In genomic region chr6:100464162-100464851, GRCh38 we compare ENCODE assay signal across 11 cellular contexts. TPM values are rescaled to one million over a fixed set of nuclear protein-coding genes. Genes with fewer than 3 reads are reported as not detected.
DNase-seq lines count a peak whose midpoint lies in the region; ATAC-seq and TF ChIP-seq lines count a peak whose summit lies in the region.
"Had no signal": no experiment of that assay in that cellular context is flagged by ENCODE, and none has a peak within 500 bp of the region (broad histone marks: within the 10 kb centered on the region; RNA-seq: fewer than 3 reads in every experiment).

No MANE protein-coding gene starts in this region.

- ATAC-seq in GM18502 (IDR thresholded peaks at IDR 0.05; ENCODE audit: poor library complexity, unreplicated experiment): no peak

- CTCF ChIA-PET in activated naive CD4-positive, alpha-beta T cell treated with anti-CD3 and anti-CD28 coated beads for 36 hours (lab: Charles Lee): interaction anchor here (1.1 kb wide), 1 partner anchor 16 kb away, joined by 3 read pairs; no protein-coding TSS in a partner anchor

- no peaks in the 10 kb centered on the region for H3K9me3 ChIP-seq in testis

- intact Hi-C loops in activated naive CD4-positive, alpha-beta T cell treated with anti-CD3 and anti-CD28 coated beads for 36 hours (cut with micrococcal nuclease): loop anchor here (2.0 kb wide), 1 partner anchor 854 kb away; no protein-coding TSS in a partner anchor
- intact Hi-C loops in activated T-helper 1 cell treated with anti-CD3 and anti-CD28 coated beads, Interleukin-12 subunit alpha, Interleukin-12 subunit beta, Interleukin-2, Interleukin-4 antibody, amounts not matched to agents 30 ng/mL and 10 ng/mL and 1 ng/mL, durations not matched to agents 14 hours and 24 hours and 36 hours (cut with micrococcal nuclease): no loop called here
- intact Hi-C loops in testis (cut with DNase I; ENCODE audit: low total_unique reads): no loop called here

- H3K4me1 Mint-ChIP-seq in activated naive CD4-positive, alpha-beta T cell treated with anti-CD3 and anti-CD28 coated beads, Interleukin-2, amount 50 U/mL, for 24 hours: peaks cover 20% of the 10 kb centered on the region
- H3K4me1 Mint-ChIP-seq in activated naive CD4-positive, alpha-beta T cell treated with anti-CD3 and anti-CD28 coated beads for 36 hours (ENCODE audit: low read depth): peaks cover 34% of the 10 kb centered on the region
- peaks cover 12% of the 10 kb centered on the region for H3K4me1 Mint-ChIP-seq in activated T-helper 1 cell treated with anti-CD3 and anti-CD28 coated beads, Interleukin-12 subunit alpha, Interleukin-12 subunit beta, Interleukin-2, Interleukin-4 antibody, amounts not matched to agents 30 ng/mL and 10 ng/mL and 1 ng/mL, durations not matched to agents 14 hours and 24 hours and 36 hours (ENCODE audit: low read depth)

- peaks cover 70% of the 10 kb centered on the region for H3K27me3 Mint-ChIP-seq in activated naive CD4-positive, alpha-beta T cell treated with anti-CD3 and anti-CD28 coated beads, Interleukin-2, amount 50 U/mL, for 24 hours
- peaks cover 83% of the 10 kb centered on the region for H3K27me3 Mint-ChIP-seq in activated naive CD4-positive, alpha-beta T cell treated with anti-CD3 and anti-CD28 coated beads for 36 hours (ENCODE audit: low read depth)
- H3K27me3 Mint-ChIP-seq in activated T-helper 1 cell treated with anti-CD3 and anti-CD28 coated beads, Interleukin-12 subunit alpha, Interleukin-12 subunit beta, Interleukin-2, Interleukin-4 antibody, amounts not matched to agents 30 ng/mL and 10 ng/mL and 1 ng/mL, durations not matched to agents 14 hours and 24 hours and 36 hours (ENCODE audit: insufficient read depth): peaks cover 85% of the 10 kb centered on the region
- H3K27me3 Mint-ChIP-seq: central memory CD8-positive, alpha-beta T cell had no signal

- 5% methylated on average over 21 to 46 of the region's 46 CpGs for whole genome bisulfite sequencing in testis, 2 donors

- H3K36me3 Mint-ChIP-seq in activated naive CD4-positive, alpha-beta T cell treated with anti-CD3 and anti-CD28 coated beads, Interleukin-2, amount 50 U/mL, for 24 hours: peaks cover 7% of the 10 kb centered on the region
- peaks cover 18% of the 10 kb centered on the region for H3K36me3 Mint-ChIP-seq in activated naive CD4-positive, alpha-beta T cell treated with anti-CD3 and anti-CD28 coated beads for 36 hours (ENCODE audit: low read depth)
- no peaks in the 10 kb centered on the region for H3K36me3 Mint-ChIP-seq in activated T-helper 1 cell treated with anti-CD3 and anti-CD28 coated beads, Interleukin-12 subunit alpha, Interleukin-12 subunit beta, Interleukin-2, Interleukin-4 antibody, amounts not matched to agents 30 ng/mL and 10 ng/mL and 1 ng/mL, durations not matched to agents 14 hours and 24 hours and 36 hours (ENCODE audit: low read depth)

- no peak for DNase-seq in activated naive CD4-positive, alpha-beta T cell treated with anti-CD3 and anti-CD28 coated beads for 36 hours
- DNase-seq in activated T-helper 1 cell treated with anti-CD3 and anti-CD28 coated beads, Interleukin-12 subunit alpha, Interleukin-12 subunit beta, Interleukin-2, Interleukin-4 antibody, amounts not matched to agents 30 ng/mL and 10 ng/mL and 1 ng/mL, durations not matched to agents 14 hours and 24 hours and 36 hours (ENCODE audit: low spot score): no peak
- DNase-seq in left kidney (ENCODE audit: low read depth, low spot score) (peak; percentile 53), testis (no peak), middle frontal gyrus (ENCODE audit: extremely low spot score, low spot score) (no peak), epidermal melanocyte (ENCODE audit: insufficient read length, low spot score) (no peak)
- DNase-seq: immature natural killer cell had no signal

- H3K4me3 ChIP-seq in testis: peak overlapping the region; percentile 38 to 49

- no peak overlapping the region for H3K4me3 Mint-ChIP-seq in activated naive CD4-positive, alpha-beta T cell treated with anti-CD3 and anti-CD28 coated beads, Interleukin-2, amount 50 U/mL, for 24 hours
- H3K4me3 Mint-ChIP-seq in activated naive CD4-positive, alpha-beta T cell treated with anti-CD3 and anti-CD28 coated beads for 36 hours: no peak overlapping the region
- no peak overlapping the region for H3K4me3 Mint-ChIP-seq in activated T-helper 1 cell treated with anti-CD3 and anti-CD28 coated beads, Interleukin-12 subunit alpha, Interleukin-12 subunit beta, Interleukin-2, Interleukin-4 antibody, amounts not matched to agents 30 ng/mL and 10 ng/mL and 1 ng/mL, durations not matched to agents 14 hours and 24 hours and 36 hours
- H3K4me3 Mint-ChIP-seq: central memory CD8-positive, alpha-beta T cell had no signal

- peaks cover 18% of the 10 kb centered on the region for H3K9me3 Mint-ChIP-seq in activated naive CD4-positive, alpha-beta T cell treated with anti-CD3 and anti-CD28 coated beads, Interleukin-2, amount 50 U/mL, for 24 hours
- peaks cover 8% of the 10 kb centered on the region for H3K9me3 Mint-ChIP-seq in activated naive CD4-positive, alpha-beta T cell treated with anti-CD3 and anti-CD28 coated beads for 36 hours
- peaks cover 19% of the 10 kb centered on the region for H3K9me3 Mint-ChIP-seq in activated T-helper 1 cell treated with anti-CD3 and anti-CD28 coated beads, Interleukin-12 subunit alpha, Interleukin-12 subunit beta, Interleukin-2, Interleukin-4 antibody, amounts not matched to agents 30 ng/mL and 10 ng/mL and 1 ng/mL, durations not matched to agents 14 hours and 24 hours and 36 hours
- H3K9me3 Mint-ChIP-seq: central memory CD8-positive, alpha-beta T cell had no signal

- H3K36me3 ChIP-seq in testis (ENCODE audit: low read depth, missing control alignments): no peaks in the 10 kb centered on the region

- H3K27ac Mint-ChIP-seq in activated naive CD4-positive, alpha-beta T cell treated with anti-CD3 and anti-CD28 coated beads, Interleukin-2, amount 50 U/mL, for 24 hours: peak overlapping the region; percentile 8
- no peak overlapping the region for H3K27ac Mint-ChIP-seq in activated naive CD4-positive, alpha-beta T cell treated with anti-CD3 and anti-CD28 coated beads for 36 hours
- H3K27ac Mint-ChIP-seq in activated T-helper 1 cell treated with anti-CD3 and anti-CD28 coated beads, Interleukin-12 subunit alpha, Interleukin-12 subunit beta, Interleukin-2, Interleukin-4 antibody, amounts not matched to agents 30 ng/mL and 10 ng/mL and 1 ng/mL, durations not matched to agents 14 hours and 24 hours and 36 hours: peak overlapping the region; percentile 34
- H3K27ac Mint-ChIP-seq: immature natural killer cell had no signal

- H3K4me1 ChIP-seq in testis: no peaks in the 10 kb centered on the region

- no peak for TF ChIP-seq CTCF in testis (IDR thresholded peaks at IDR 0.05)

- TF ChIP-seq POLR2A in testis (IDR thresholded peaks at IDR 0.05): no peak

- peaks cover 6% of the 10 kb centered on the region for H3K27me3 ChIP-seq in testis

- H3K27ac ChIP-seq in testis: no peak overlapping the region

RNA-seq across cellular contexts. Expression of gene SIM1, which starts 0.4 kb away (rescaled TPM):
- total RNA-seq in activated naive CD4-positive, alpha-beta T cell treated with anti-CD3 and anti-CD28 coated beads for 36 hours: not detected
- 0.02 and 0.13 TPM in 2 replicates for total RNA-seq in activated T-helper 1 cell treated with anti-CD3 and anti-CD28 coated beads, Interleukin-12 subunit alpha, Interleukin-12 subunit beta, Interleukin-2, Interleukin-4 antibody, amounts not matched to agents 30 ng/mL and 10 ng/mL and 1 ng/mL, durations not matched to agents 14 hours and 24 hours and 36 hours
- 1 to 10 TPM in 1 of 2 donors, under 1 TPM in 1; 0.43 to 1.5 TPM for total RNA-seq in testis
- polyA plus RNA-seq in testis (ENCODE audit: insufficient read depth, low read depth, low replicate concordance): 0.88 TPM
- total RNA-seq: HT1080 had no signal
- polyA plus RNA-seq: immature natural killer cell had no signal
